Comparison of ENCODE assay signal across 35 cellular contexts in genomic region chr2:32680937-32681336, GRCh38. TPM values are rescaled to one million over a fixed set of nuclear protein-coding genes. Genes with fewer than 3 reads are reported as not detected.
A peak's percentile ranks its signal among the peaks of the same experiment; 100 is the strongest.
DNase-seq lines count a peak whose midpoint lies in the region; ATAC-seq, FAIRE-seq and TF ChIP-seq lines count a peak whose summit lies in the region.
"Had no signal": no experiment of that assay in that cellular context is flagged by ENCODE, and none has a peak within 500 bp of the region (broad histone marks: within the 10 kb centered on the region; RNA-seq: fewer than 3 reads in every experiment).

No MANE protein-coding gene starts in this region.

- no peaks in the 10 kb centered on the region for H4K20me1 ChIP-seq in endothelial cell of umbilical vein (replicated peaks; ENCODE audit: control insufficient read depth, extremely low read depth, insufficient read depth, low read length)

- no peak for ATAC-seq in Panc1
- no peak for ATAC-seq in HG03135 (IDR thresholded peaks at IDR 0.05; ENCODE audit: unreplicated experiment)
- ATAC-seq: activated CD4-positive, alpha-beta T cell treated with anti-CD3 and anti-CD28 coated beads for 36 hours; activated CD8-positive, alpha-beta T cell treated with anti-CD3 and anti-CD28 coated beads for 36 hours; activated T-helper 17 cell treated with anti-CD3 and anti-CD28 coated beads, Interleukin-2, amount 50 U/mL, for 72 hours; naive thymus-derived CD4-positive, alpha-beta T cell had no signal

- H3K27me3 Mint-ChIP-seq in nephron progenitor cell (ENCODE audit: low read depth, poor library complexity) = no peaks in the 10 kb centered on the region
- H3K27me3 Mint-ChIP-seq: activated CD4-positive, alpha-beta T cell treated with anti-CD3 and anti-CD28 coated beads for 36 hours; activated CD8-positive, alpha-beta T cell treated with anti-CD3 and anti-CD28 coated beads for 36 hours; activated naive CD4-positive, alpha-beta T cell treated with anti-CD3 and anti-CD28 coated beads, Interleukin-2, amount 10 ng/mL, durations not matched to agents 7 days and 5 days; activated T-helper 17 cell treated with anti-CD3 and anti-CD28 coated beads, Interleukin-2, amount 50 U/mL, for 72 hours; naive thymus-derived CD4-positive, alpha-beta T cell had no signal

- FAIRE-seq in endothelial cell of umbilical vein (lab: Jason Lieb, UNC) = no peak

- TSS peak; percentile 35 for BruUV-seq in Panc1 (replicated peaks; lab: Mats Ljungman, UMichigan)
- BruUV-seq in endothelial cell of umbilical vein (replicated peaks; lab: Mats Ljungman, UMichigan) = no TSS peak

- peaks cover 5% of the 10 kb centered on the region for H3K4me1 Mint-ChIP-seq in nephron progenitor cell
- H3K4me1 Mint-ChIP-seq: activated CD4-positive, alpha-beta T cell treated with anti-CD3 and anti-CD28 coated beads for 36 hours; activated naive CD4-positive, alpha-beta T cell treated with anti-CD3 and anti-CD28 coated beads, Interleukin-2, amount 10 ng/mL, durations not matched to agents 7 days and 5 days; activated T-helper 17 cell treated with anti-CD3 and anti-CD28 coated beads, Interleukin-2, amount 50 U/mL, for 72 hours; mesothelial cell of epicardium had no signal

- H3K9me3 Mint-ChIP-seq in nephron progenitor cell = no peaks in the 10 kb centered on the region
- H3K9me3 Mint-ChIP-seq: activated CD8-positive, alpha-beta T cell treated with anti-CD3 and anti-CD28 coated beads for 36 hours; activated naive CD4-positive, alpha-beta T cell treated with anti-CD3 and anti-CD28 coated beads, Interleukin-2, amount 10 ng/mL, durations not matched to agents 7 days and 5 days; activated T-helper 17 cell treated with anti-CD3 and anti-CD28 coated beads, Interleukin-2, amount 50 U/mL, for 72 hours; mesothelial cell of epicardium; naive thymus-derived CD4-positive, alpha-beta T cell had no signal

- H3K27me3 ChIP-seq in Panc1 (ENCODE audit: control insufficient read depth, insufficient read depth, low read length) (no peaks in the 10 kb centered on the region), endothelial cell of umbilical vein (ENCODE audit: control insufficient read depth in 2 of 2, insufficient read depth in 2 of 2, low read length in 2 of 2) (no peaks in the 10 kb centered on the region)
- H3K27me3 ChIP-seq: adrenal gland, brain microvascular endothelial cell, sigmoid colon, thyroid gland had no signal

- H3K27ac ChIP-seq in Panc1 (ENCODE audit: low read length) (no peak overlapping the region), endothelial cell of umbilical vein (ENCODE audit: insufficient read depth, low read depth, low read length) (no peak overlapping the region)
- H3K27ac ChIP-seq: adrenal gland, brain microvascular endothelial cell, C4-2B, prostate gland, sigmoid colon, thyroid gland had no signal

- dilution Hi-C loops in endothelial cell of umbilical vein (cut with MboI; ENCODE audit: extremely low pct_ligation_motif_present, low sequenced_read_pairs) = no loop called here

- POLR2A ChIA-PET in Panc1 (lab: Charles Lee) (no interaction called here), endothelial cell of umbilical vein (lab: Charles Lee) (interaction anchor here (0.6 kb wide), 1 partner anchor 31 kb away, joined by 3 read pairs; no protein-coding TSS in a partner anchor)

- no peak overlapping the region for H3K4me3 Mint-ChIP-seq in nephron progenitor cell
- H3K4me3 Mint-ChIP-seq: activated CD4-positive, alpha-beta T cell treated with anti-CD3 and anti-CD28 coated beads for 36 hours; activated CD8-positive, alpha-beta T cell treated with anti-CD3 and anti-CD28 coated beads for 36 hours; activated naive CD4-positive, alpha-beta T cell treated with anti-CD3 and anti-CD28 coated beads, Interleukin-2, amount 10 ng/mL, durations not matched to agents 7 days and 5 days; activated T-helper 17 cell treated with anti-CD3 and anti-CD28 coated beads, Interleukin-2, amount 50 U/mL, for 72 hours; mesothelial cell of epicardium; naive thymus-derived CD4-positive, alpha-beta T cell had no signal

- no peaks in the 10 kb centered on the region for H3K4me1 ChIP-seq in Panc1 (ENCODE audit: control insufficient read depth, insufficient read depth, low read length)
- peaks cover 25% of the 10 kb centered on the region for H3K4me1 ChIP-seq in endothelial cell of umbilical vein (ENCODE audit: control insufficient read depth, extremely low read depth, insufficient read depth, low read length)
- H3K4me1 ChIP-seq: adrenal gland, Caco-2, HAP-1, prostate gland, sigmoid colon, thyroid gland had no signal

- intact Hi-C loops in Panc1 (cut with micrococcal nuclease; ENCODE audit: unreplicated experiment) = no loop called here
- intact Hi-C loops in endothelial cell of umbilical vein (cut with micrococcal nuclease) = no loop called here

- H3K36me3 Mint-ChIP-seq in nephron progenitor cell (ENCODE audit: low read depth) = peaks cover 44% of the 10 kb centered on the region

- CTCF ChIA-PET in Panc1 (lab: Charles Lee) = no interaction called here
- CTCF ChIA-PET in endothelial cell of umbilical vein (lab: Charles Lee) = interaction anchor here (1.6 kb wide), 1 partner anchor 9 kb away, joined by 8 read pairs; no protein-coding TSS in a partner anchor

- no peaks in the 10 kb centered on the region for H3K79me2 ChIP-seq in endothelial cell of umbilical vein (ENCODE audit: control insufficient read depth, insufficient read depth, low read length)

- H3K4me3 ChIP-seq in Panc1 (ENCODE audit: low read depth in 2 of 2, low read length in 2 of 2) (no peak overlapping the region), endothelial cell of umbilical vein (replicated peaks in 1 of 3; ENCODE audit: insufficient read depth in 1 of 3, low read depth in 1 of 3, low read length in 3 of 3) (no peak overlapping the region)
- H3K4me3 ChIP-seq: adrenal gland, HAP-1, prostate gland, sigmoid colon, thyroid gland had no signal

- peak overlapping the region; percentile 5 for H3K27ac Mint-ChIP-seq in nephron progenitor cell
- H3K27ac Mint-ChIP-seq: activated CD4-positive, alpha-beta T cell treated with anti-CD3 and anti-CD28 coated beads for 36 hours; activated CD8-positive, alpha-beta T cell treated with anti-CD3 and anti-CD28 coated beads for 36 hours; activated naive CD4-positive, alpha-beta T cell treated with anti-CD3 and anti-CD28 coated beads, Interleukin-2, amount 10 ng/mL, durations not matched to agents 7 days and 5 days; activated T-helper 17 cell treated with anti-CD3 and anti-CD28 coated beads, Interleukin-2, amount 50 U/mL, for 72 hours; mesothelial cell of epicardium had no signal

- H3K9me1 ChIP-seq in endothelial cell of umbilical vein (replicated peaks; ENCODE audit: control insufficient read depth, extremely low read depth, insufficient read depth, low read length) = no peaks in the 10 kb centered on the region

- DNase-seq in EH (ENCODE audit: low read depth) (peak; percentile 18), Panc1 (ENCODE audit: low read depth, low spot score) (no peak), endothelial cell of umbilical vein (ENCODE audit: low read depth, low spot score) (peak; percentile 14), nephron progenitor cell (no peak), Kasumi-1 (lab: John Stamatoyannopoulos, UW) (no peak), UCSD-AML1 (lab: John Stamatoyannopoulos, UW; ENCODE audit: unreplicated experiment) (no peak)
- DNase-seq: activated CD4-positive, alpha-beta T cell treated with anti-CD3 and anti-CD28 coated beads for 36 hours; activated CD8-positive, alpha-beta memory T cell treated with anti-CD3 and anti-CD28 coated beads, Interleukin-2, amount 50 U/mL, for 48 hours; activated CD8-positive, alpha-beta T cell treated with anti-CD3 and anti-CD28 coated beads for 36 hours; activated naive CD4-positive, alpha-beta T cell treated with anti-CD3 and anti-CD28 coated beads, Interleukin-2, amount 10 ng/mL, durations not matched to agents 7 days and 5 days; adrenal gland; brain microvascular endothelial cell; Caco-2; DMS53; GDM1; islet precursor cell; KG1; naive thymus-derived CD4-positive, alpha-beta T cell; NCI-H1436; NCI-H2081; NCI-H2227 treated with DMSO at 0.1 percent for 48 hours; NCI-H526 treated with DMSO at 0.1 percent for 48 hours; NK-92 treated with Interleukin-12 subunit alpha and Interleukin-12 subunit beta, amount 100 ng/mL, for 24 hours; nucleus accumbens; Right ventricle myocardium superior; sigmoid colon; stimulated activated CD4-positive, alpha-beta T cell treated with anti-CD3 and anti-CD28 coated beads, Interleukin-12 subunit alpha, Interleukin-12 subunit beta, amount 100 ng/mL, for 4 hours; stimulated activated CD4-positive, alpha-beta T cell treated with anti-CD3 and anti-CD28 coated beads, Interleukin-2, amount 100 ng/mL, for 48 hours; thyroid gland had no signal

- no peak for TF ChIP-seq POLR2A in endothelial cell of umbilical vein (IDR thresholded peaks at IDR 0.05; ENCODE audit: low read depth, low read length)

- no peak for TF ChIP-seq CTCF in Panc1 (IDR thresholded peaks at IDR 0.05)
- no peak for TF ChIP-seq CTCF in endothelial cell of umbilical vein (IDR thresholded peaks at IDR 0.05; ENCODE audit: extremely low read depth in 1 of 2, insufficient read depth in 1 of 2, low read depth in 1 of 2, low read length in 2 of 2)
- no peak for TF ChIP-seq CTCF in nephron progenitor cell (IDR thresholded peaks at IDR 0.05)

- H2AFZ ChIP-seq in endothelial cell of umbilical vein (ENCODE audit: low read depth, low read length) = no peak overlapping the region

- in situ Hi-C loops in Panc1 (cut with HindIII; ENCODE audit: low pct_unique_long_range_greater_than_20kb, low sequenced_read_pairs) = no loop called here

- no peaks in the 10 kb centered on the region for H3K9me3 ChIP-seq in Panc1 (ENCODE audit: control insufficient read depth, insufficient read depth, low read depth, low read length)
- no peaks in the 10 kb centered on the region for H3K9me3 ChIP-seq in endothelial cell of umbilical vein (replicated peaks; ENCODE audit: control insufficient read depth, insufficient read depth, low read length)
- H3K9me3 ChIP-seq: adrenal gland, Caco-2, HAP-1, prostate gland, sigmoid colon, thyroid gland had no signal

- H3K4me2 ChIP-seq in endothelial cell of umbilical vein (ENCODE audit: insufficient read depth, low read length) = no peak overlapping the region

- no peak overlapping the region for H3K9ac ChIP-seq in endothelial cell of umbilical vein (replicated peaks; ENCODE audit: extremely low read depth, insufficient read depth, low read length)

- no peaks in the 10 kb centered on the region for H3K36me3 ChIP-seq in Panc1 (ENCODE audit: control insufficient read depth, insufficient read depth, low read length)
- H3K36me3 ChIP-seq in endothelial cell of umbilical vein (ENCODE audit: control insufficient read depth in 2 of 2, extremely low read depth in 1 of 2, insufficient read depth in 2 of 2, low read length in 2 of 2) = no peaks in the 10 kb centered on the region
- H3K36me3 ChIP-seq: adrenal gland, brain microvascular endothelial cell, HAP-1, prostate gland, thyroid gland had no signal

RNA-seq across cellular contexts. Expression of gene TTC27, which starts 53.1 kb away (rescaled TPM):
- total RNA-seq in Panc1 (2021; ENCODE audit: unreplicated experiment) (24.7 TPM), endothelial cell of umbilical vein (20.1 and 20.6 TPM in 2 replicates)
- polyA plus RNA-seq in Panc1 (2012; ENCODE audit: insufficient read length) = 10.8 TPM
- polyA plus RNA-seq in endothelial cell of umbilical vein = 11.9 and 16.3 TPM in 2 replicates
- polyA plus RNA-seq in endothelial cell of umbilical vein (2011; cell fraction: cytosol; rRNA removed) = 15.4 and 17.5 TPM in 2 replicates
- polyA plus RNA-seq in endothelial cell of umbilical vein (2011; cell fraction: nucleus; rRNA removed) = 18.2 and 19.4 TPM in 2 replicates
- 15.8 and 23.8 TPM in 2 replicates for polyA plus RNA-seq in endothelial cell of umbilical vein (2012)
- polyA minus RNA-seq in endothelial cell of umbilical vein = 24.4 and 32.9 TPM in 2 replicates
- polyA minus RNA-seq in endothelial cell of umbilical vein (2011; cell fraction: cytosol; rRNA and poly(A)+ RNA removed) = 17.7 TPM
- 37.6 and 52.2 TPM in 2 replicates for polyA minus RNA-seq in endothelial cell of umbilical vein (2011; cell fraction: nucleus; rRNA and poly(A)+ RNA removed)

Comparison
In these comparisons a context has a peak if more than half of its experiments do, and no peak if none do; other contexts are left out.
1. DNase-seq: peak in EH (single experiment) and endothelial cell of umbilical vein (single experiment); none in Panc1 (single experiment), nephron progenitor cell (single experiment), Kasumi-1 (0 of 2) and UCSD-AML1 (single experiment).